Comparison of ENCODE assay signal across 28 cellular contexts in the genomic region with DNA sequence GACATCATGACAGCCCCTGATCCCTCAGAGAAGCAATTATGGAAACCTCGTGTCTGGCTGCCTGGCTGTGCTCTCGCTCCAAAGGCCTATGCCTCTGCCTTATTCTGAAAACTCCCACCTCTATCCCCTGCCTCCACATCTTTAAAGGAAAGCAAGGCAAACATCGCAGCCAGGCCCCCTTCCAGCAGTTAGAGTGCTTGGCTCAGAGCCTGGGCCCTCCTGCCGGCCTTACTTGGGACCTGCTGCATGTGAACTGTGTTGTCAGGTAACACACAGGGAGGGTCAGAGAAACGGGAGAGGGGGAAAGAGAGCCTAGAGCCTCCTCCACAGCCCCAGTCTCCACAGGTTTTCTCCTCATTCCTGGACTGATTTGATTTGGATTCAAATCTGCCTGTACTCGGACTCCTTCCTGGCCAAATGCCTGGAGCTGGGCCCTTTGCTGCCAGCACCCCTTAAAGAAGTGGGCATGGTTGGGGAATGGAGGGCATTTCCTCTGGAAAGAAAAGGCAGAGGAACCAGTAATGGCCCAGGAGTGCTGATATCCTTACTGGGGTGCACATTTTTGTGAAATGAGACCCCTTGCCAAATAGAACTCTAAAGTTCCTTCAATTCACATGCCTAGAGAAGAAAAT. TPM values are rescaled to one million over a fixed set of nuclear protein-coding genes. Genes with fewer than 3 reads are reported as not detected.
DNase-seq lines count a peak whose midpoint lies in the region; ATAC-seq, FAIRE-seq and TF ChIP-seq lines count a peak whose summit lies in the region.
"Had no signal": no experiment of that assay in that cellular context is flagged by ENCODE, and none has a peak within 500 bp of the region (broad histone marks: within the 10 kb centered on the region; RNA-seq: fewer than 3 reads in every experiment).

No MANE protein-coding gene starts in this region.

- ATAC-seq in upper lobe of right lung: no peak
- ATAC-seq in GM21367 (IDR thresholded peaks at IDR 0.05; ENCODE audit: unreplicated experiment): no peak
- ATAC-seq: activated naive CD4-positive, alpha-beta T cell treated with anti-CD3 and anti-CD28 coated beads, Interleukin-2, amount 50 U/mL, for 72 hours; activated T-helper 17 cell treated with anti-CD3 and anti-CD28 coated beads, Interleukin-2, amount 50 U/mL, for 72 hours; GM12878; Right ventricle myocardium inferior had no signal

- H3K27ac ChIP-seq in right atrium auricular region (no peak overlapping the region), upper lobe of right lung (peak overlapping the region; percentile 60)
- H3K27ac ChIP-seq: vagina had no signal

- H3K4me1 ChIP-seq in right atrium auricular region: peaks cover 0 to 14% of the 10 kb centered on the region in 2 donors
- peaks cover 35% of the 10 kb centered on the region for H3K4me1 ChIP-seq in upper lobe of right lung
- H3K4me1 ChIP-seq: Caco-2, vagina had no signal

- no peak overlapping the region for H3K4me3 Mint-ChIP-seq in mesothelial cell of epicardium
- H3K4me3 Mint-ChIP-seq: activated CD4-positive, alpha-beta T cell treated with anti-CD3 and anti-CD28 coated beads, Interleukin-2, amount 10 ng/mL, durations not matched to agents 7 days and 5 days; activated T-helper 17 cell treated with anti-CD3 and anti-CD28 coated beads, Interleukin-2, amount 50 U/mL, for 72 hours had no signal

- no peaks in the 10 kb centered on the region for H3K36me3 Mint-ChIP-seq in mesothelial cell of epicardium
- H3K36me3 Mint-ChIP-seq: activated naive CD4-positive, alpha-beta T cell treated with anti-CD3 and anti-CD28 coated beads, Interleukin-2, amount 50 U/mL, for 72 hours had no signal

- H3K9me3 Mint-ChIP-seq in mesothelial cell of epicardium: no peaks in the 10 kb centered on the region
- H3K9me3 Mint-ChIP-seq: activated CD4-positive, alpha-beta T cell treated with anti-CD3 and anti-CD28 coated beads, Interleukin-2, amount 10 ng/mL, durations not matched to agents 7 days and 5 days; activated naive CD4-positive, alpha-beta T cell treated with anti-CD3 and anti-CD28 coated beads, Interleukin-2, amount 50 U/mL, for 72 hours; activated T-helper 17 cell treated with anti-CD3 and anti-CD28 coated beads, Interleukin-2, amount 50 U/mL, for 72 hours had no signal

- peaks cover 66% of the 10 kb centered on the region for H3K4me1 Mint-ChIP-seq in mesothelial cell of epicardium
- H3K4me1 Mint-ChIP-seq: activated CD4-positive, alpha-beta T cell treated with anti-CD3 and anti-CD28 coated beads, Interleukin-2, amount 10 ng/mL, durations not matched to agents 7 days and 5 days; activated T-helper 17 cell treated with anti-CD3 and anti-CD28 coated beads, Interleukin-2, amount 50 U/mL, for 72 hours had no signal

- no peaks in the 10 kb centered on the region for H3K27me3 Mint-ChIP-seq in mesothelial cell of epicardium (ENCODE audit: low read depth)

- H3K9me3 ChIP-seq in right atrium auricular region (no peaks in the 10 kb centered on the region), upper lobe of right lung (no peaks in the 10 kb centered on the region)
- H3K9me3 ChIP-seq: Caco-2, vagina had no signal

- peak overlapping the region; percentile 97 for H3K27ac Mint-ChIP-seq in mesothelial cell of epicardium
- H3K27ac Mint-ChIP-seq: activated CD4-positive, alpha-beta T cell treated with anti-CD3 and anti-CD28 coated beads, Interleukin-2, amount 10 ng/mL, durations not matched to agents 7 days and 5 days; activated naive CD4-positive, alpha-beta T cell treated with anti-CD3 and anti-CD28 coated beads, Interleukin-2, amount 50 U/mL, for 72 hours; activated T-helper 17 cell treated with anti-CD3 and anti-CD28 coated beads, Interleukin-2, amount 50 U/mL, for 72 hours had no signal

- DNase-seq in cardiac septum (ENCODE audit: low spot score) (peak; percentile 47), right atrium auricular region (ENCODE audit: low spot score) (no peak), mesothelial cell of epicardium (ENCODE audit: low spot score in 2 of 2, unreplicated experiment in 2 of 2) (peak in 1 of 2 experiments; percentile 49), upper lobe of right lung (peak; percentile 36), RCC 7860 (ENCODE audit: low spot score) (no peak)
- peak; percentile 18 for DNase-seq in activated CD8-positive, alpha-beta memory T cell treated with anti-CD3 and anti-CD28 coated beads, Interleukin-2, amount 50 U/mL, for 48 hours
- no peak for DNase-seq in activated CD4-positive, alpha-beta T cell treated with anti-CD3 and anti-CD28 coated beads for 4 hours
- DNase-seq: activated CD4-positive, alpha-beta T cell treated with anti-CD3 and anti-CD28 coated beads, Interleukin-2, amount 10 ng/mL, durations not matched to agents 7 days and 5 days; anterior cingulate cortex; C1 segment of cervical spinal cord; Caco-2; caudate nucleus; NCI-H1105 treated with DMSO at 0.1 percent for 48 hours; NCI-H2081; small intestine had no signal

- TF ChIP-seq CTCF in right atrium auricular region (IDR thresholded peaks at IDR 0.05) (no peak), mesothelial cell of epicardium (IDR thresholded peaks at IDR 0.05; ENCODE audit: unreplicated experiment) (no peak), upper lobe of right lung (IDR thresholded peaks at IDR 0.05) (no peak)

- intact Hi-C loops in cardiac septum (cut with DNase I): no loop called here
- intact Hi-C loops in upper lobe of right lung (cut with DNase I): no loop called here

- H3K36me3 ChIP-seq in right atrium auricular region (no peaks in the 10 kb centered on the region), upper lobe of right lung (no peaks in the 10 kb centered on the region)
- H3K36me3 ChIP-seq: vagina had no signal

- H3K4me3 ChIP-seq in right atrium auricular region: no peak overlapping the region
- no peak overlapping the region for H3K4me3 ChIP-seq in upper lobe of right lung
- H3K4me3 ChIP-seq: GM12878, vagina had no signal

- H3K27me3 ChIP-seq in right atrium auricular region: no peaks in the 10 kb centered on the region
- H3K27me3 ChIP-seq in upper lobe of right lung: no peaks in the 10 kb centered on the region
- H3K27me3 ChIP-seq: vagina had no signal

- FAIRE-seq in RCC 7860 (lab: Jason Lieb, UNC): no peak
- FAIRE-seq: endothelial cell of umbilical vein, GM12878, keratinocyte, small intestine had no signal

RNA-seq across cellular contexts. Expression of a gene that starts 3.7 kb away (rescaled TPM):
- total RNA-seq in cardiac septum (not detected), right atrium auricular region (not detected), mesothelial cell of epicardium (not detected in 3 replicates), upper lobe of right lung (not detected)
- total RNA-seq: activated CD4-positive, alpha-beta T cell treated with anti-CD3 and anti-CD28 coated beads, Interleukin-2, amount 10 ng/mL, durations not matched to agents 7 days and 5 days; activated naive CD4-positive, alpha-beta T cell treated with anti-CD3 and anti-CD28 coated beads, Interleukin-2, amount 50 U/mL, for 72 hours; activated T-helper 17 cell treated with anti-CD3 and anti-CD28 coated beads, Interleukin-2, amount 50 U/mL, for 72 hours; Caco-2; dermis microvascular lymphatic vessel endothelial cell; endothelial cell of umbilical vein; glomerular endothelial cell; GM12878; OCI-LY7; pulmonary artery endothelial cell; Right ventricle myocardium inferior; T-helper 2 cell treated with Interferon-gamma antibody and Interleukin-4, amounts not matched to agents 100 ng/mL and 5 ng/mL, for 36 hours; vagina had no signal

RNA-seq across cellular contexts. Expression of a gene that starts 8.7 kb away (rescaled TPM):
- total RNA-seq in cardiac septum (not detected), right atrium auricular region (not detected), mesothelial cell of epicardium (not detected in 3 replicates), upper lobe of right lung (0.43 TPM)
- total RNA-seq: activated CD4-positive, alpha-beta T cell treated with anti-CD3 and anti-CD28 coated beads, Interleukin-2, amount 10 ng/mL, durations not matched to agents 7 days and 5 days; activated naive CD4-positive, alpha-beta T cell treated with anti-CD3 and anti-CD28 coated beads, Interleukin-2, amount 50 U/mL, for 72 hours; activated T-helper 17 cell treated with anti-CD3 and anti-CD28 coated beads, Interleukin-2, amount 50 U/mL, for 72 hours; Caco-2; dermis microvascular lymphatic vessel endothelial cell; endothelial cell of umbilical vein; glomerular endothelial cell; GM12878; OCI-LY7; pulmonary artery endothelial cell; Right ventricle myocardium inferior; T-helper 2 cell treated with Interferon-gamma antibody and Interleukin-4, amounts not matched to agents 100 ng/mL and 5 ng/mL, for 36 hours; vagina had no signal

RNA-seq across cellular contexts. Expression of a gene that starts 44.4 kb away (rescaled TPM):
- total RNA-seq in cardiac septum: 112 TPM
- total RNA-seq in right atrium auricular region: 100 to 1,000 TPM; 149 to 179 TPM
- total RNA-seq in mesothelial cell of epicardium: 261 to 276 TPM (median 265 TPM) in 3 replicates
- 179 TPM for total RNA-seq in upper lobe of right lung

Comparison
In these comparisons a context has a peak if more than half of its experiments do, and no peak if none do; other contexts are left out.
1. DNase-seq: peak in cardiac septum (single experiment), activated CD8-positive, alpha-beta memory T cell treated with anti-CD3 and anti-CD28 coated beads, Interleukin-2, amount 50 U/mL, for 48 hours (single experiment) and upper lobe of right lung (single experiment); none in right atrium auricular region (single experiment), activated CD4-positive, alpha-beta T cell treated with anti-CD3 and anti-CD28 coated beads for 4 hours (0 of 2) and RCC 7860 (single experiment).